In the genomic region with DNA sequence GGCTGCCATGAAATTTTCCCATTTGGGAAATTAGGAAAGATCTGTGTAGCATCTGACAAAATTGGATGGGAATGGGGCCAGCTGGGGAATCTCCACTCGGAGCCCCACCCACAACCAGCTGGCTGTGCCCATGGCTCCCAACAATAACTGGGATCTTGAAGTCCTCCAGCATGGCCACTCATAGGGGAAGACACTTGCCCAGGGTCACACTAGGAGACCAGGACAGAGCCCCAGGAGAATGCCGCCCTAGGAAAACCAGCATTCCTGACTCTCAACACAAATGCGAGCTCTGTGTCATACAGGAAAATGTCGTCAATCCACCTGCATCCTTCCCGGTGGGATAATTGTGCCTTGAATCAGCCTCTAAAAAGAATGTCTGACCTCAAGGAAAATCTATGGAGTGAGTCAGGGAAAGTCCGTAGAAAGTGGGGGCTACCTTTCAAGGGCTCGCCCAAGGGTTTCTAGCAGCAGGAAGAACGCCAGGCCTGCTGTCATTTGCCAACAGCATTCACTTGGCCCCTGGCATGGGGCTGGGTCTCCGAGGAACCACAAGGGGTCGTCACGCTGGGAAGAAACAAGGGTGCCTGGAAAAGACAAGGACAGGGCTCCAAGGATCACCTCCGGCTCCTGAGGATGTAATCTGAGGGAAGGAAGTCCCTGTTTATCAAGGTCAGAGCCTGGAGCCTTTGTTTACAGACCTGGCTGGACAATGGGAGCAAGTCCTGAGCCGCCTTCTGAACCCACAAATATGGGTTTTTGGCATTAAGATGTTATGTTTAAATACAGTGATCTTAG, we compare ENCODE assay signal across 10 cellular contexts. TPM values are rescaled to one million over a fixed set of nuclear protein-coding genes. Genes with fewer than 3 reads are reported as not detected.
DNase-seq lines count a peak whose midpoint lies in the region; ATAC-seq and TF ChIP-seq lines count a peak whose summit lies in the region.
"Had no signal": no experiment of that assay in that cellular context is flagged by ENCODE, and none has a peak within 500 bp of the region (broad histone marks: within the 10 kb centered on the region; RNA-seq: fewer than 3 reads in every experiment).

No MANE protein-coding gene starts in this region.

- intact Hi-C loops in PC-9 (cut with micrococcal nuclease; ENCODE audit: unreplicated experiment) = loop anchor here (1.0 to 2.0 kb wide), 3 partner anchors 26 to 104 kb away; no protein-coding TSS in a partner anchor

- peak overlapping the region; percentile 72 for H3K4me2 ChIP-seq in PC-9

- POLR2A ChIA-PET in PC-9 (lab: Charles Lee; ENCODE audit: unreplicated experiment) = interaction anchor here (0.7 to 0.8 kb wide), 3 partner anchors 11 to 862 kb away, joined by 3 to 7 read pairs (median 3); no protein-coding TSS in a partner anchor

- TF ChIP-seq CTCF in PC-9 (conservative IDR thresholded peaks at IDR 0.05) (0 out of 2 replicates have a peak, but pooled peaks have one; percentile 15), epithelial cell of proximal tubule (conservative IDR thresholded peaks at IDR 0.05; ENCODE audit: low read depth, low read length) (peak; percentile 12), mesothelial cell of epicardium (IDR thresholded peaks at IDR 0.05; ENCODE audit: unreplicated experiment) (no peak)

- peak overlapping the region; percentile 92 for H3K27ac Mint-ChIP-seq in mesothelial cell of epicardium
- no peak overlapping the region for H3K27ac Mint-ChIP-seq in activated naive CD8-positive, alpha-beta T cell treated with anti-CD3 and anti-CD28 coated beads for 36 hours
- H3K27ac Mint-ChIP-seq in activated naive CD4-positive, alpha-beta T cell treated with anti-CD3 and anti-CD28 coated beads, Interleukin-2, amount 50 U/mL, for 72 hours = no peak overlapping the region

- TSS peak; percentile 84 for BruUV-seq in PC-9 (replicated peaks; lab: Mats Ljungman, UMichigan)

- CTCF ChIA-PET in PC-9 (lab: Charles Lee) = interaction anchor here (0.7 to 1.0 kb wide), 2 partner anchors 126 to 189 kb away, joined by 3 read pairs; no protein-coding TSS in a partner anchor

- H3K9me3 ChIP-seq in PC-9 (ENCODE audit: insufficient read depth, low read depth) = no peaks in the 10 kb centered on the region

- no peaks in the 10 kb centered on the region for H3K27me3 Mint-ChIP-seq in mesothelial cell of epicardium (ENCODE audit: low read depth)
- H3K27me3 Mint-ChIP-seq in activated naive CD8-positive, alpha-beta T cell treated with anti-CD3 and anti-CD28 coated beads for 36 hours = peaks cover 5% of the 10 kb centered on the region

- peaks cover 68% of the 10 kb centered on the region for H3K4me1 ChIP-seq in PC-9 (replicated peaks; ENCODE audit: insufficient read depth)

- DNase-seq in AG08395 (ENCODE audit: low spot score) (peak; percentile 45), PC-9 (peak; percentile 68 to 97), epithelial cell of proximal tubule (ENCODE audit: low read depth) (peak; percentile 76), mesothelial cell of epicardium (ENCODE audit: low spot score in 2 of 2, unreplicated experiment in 2 of 2) (no peak), NCI-H2227 treated with DMSO at 0.1 percent for 48 hours (lab: John Stamatoyannopoulos, UW) (no peak)
- DNase-seq in activated naive CD8-positive, alpha-beta T cell treated with anti-CD3 and anti-CD28 coated beads for 36 hours = no peak
- DNase-seq in activated naive CD4-positive, alpha-beta T cell treated with anti-CD3 and anti-CD28 coated beads, Interleukin-2, amount 50 U/mL, for 72 hours (ENCODE audit: low spot score in 2 of 2) = no peak
- DNase-seq in stimulated activated CD4-positive, alpha-beta T cell treated with anti-CD3 and anti-CD28 coated beads, Interleukin-4, amount 100 ng/mL, for 4 hours = no peak
- DNase-seq: OCI-M1 had no signal

- peaks cover 16% of the 10 kb centered on the region for H3K9me3 Mint-ChIP-seq in mesothelial cell of epicardium
- no peaks in the 10 kb centered on the region for H3K9me3 Mint-ChIP-seq in activated naive CD8-positive, alpha-beta T cell treated with anti-CD3 and anti-CD28 coated beads for 36 hours
- H3K9me3 Mint-ChIP-seq in activated naive CD4-positive, alpha-beta T cell treated with anti-CD3 and anti-CD28 coated beads, Interleukin-2, amount 50 U/mL, for 72 hours = peaks cover 11 to 12% of the 10 kb centered on the region in 2 donors

- H4K20me1 ChIP-seq in PC-9 (ENCODE audit: insufficient read depth) = no peaks in the 10 kb centered on the region

- no peaks in the 10 kb centered on the region; the same call in 1 of the 2 replicates for H3K36me3 ChIP-seq in PC-9 (ENCODE audit: low read depth)

- H3K9me2 ChIP-seq in PC-9 (ENCODE audit: insufficient read depth) = no peaks in the 10 kb centered on the region

- H3F3A ChIP-seq in PC-9 (ENCODE audit: insufficient read depth, low read depth) = peaks cover 63% of the 10 kb centered on the region

- peaks cover 3% of the 10 kb centered on the region for H3K36me3 Mint-ChIP-seq in mesothelial cell of epicardium
- H3K36me3 Mint-ChIP-seq in activated naive CD8-positive, alpha-beta T cell treated with anti-CD3 and anti-CD28 coated beads for 36 hours = no peaks in the 10 kb centered on the region
- H3K36me3 Mint-ChIP-seq in activated naive CD4-positive, alpha-beta T cell treated with anti-CD3 and anti-CD28 coated beads, Interleukin-2, amount 50 U/mL, for 72 hours = no peaks in the 10 kb centered on the region

- H2AFZ ChIP-seq in PC-9 = no peak overlapping the region

- ATAC-seq in activated naive CD4-positive, alpha-beta T cell treated with anti-CD3 and anti-CD28 coated beads, Interleukin-2, amount 50 U/mL, for 72 hours = no peak

- H3K27ac ChIP-seq in PC-9 = peak overlapping the region; percentile 96
- H3K27ac ChIP-seq: C4-2B had no signal

- H3K79me2 ChIP-seq in PC-9 (ENCODE audit: low read depth) = peaks cover 16% of the 10 kb centered on the region; the same call in 1 of the 2 replicates

- no peaks in the 10 kb centered on the region for H3K27me3 ChIP-seq in PC-9 (ENCODE audit: insufficient read depth, low read depth)

- peak overlapping the region; percentile 23; the same call in 1 of the 2 replicates for H3K4me3 ChIP-seq in PC-9
- no peak overlapping the region for H3K4me3 ChIP-seq in epithelial cell of proximal tubule (ENCODE audit: low read depth, low read length)

- H3K4me3 Mint-ChIP-seq in mesothelial cell of epicardium = no peak overlapping the region
- no peak overlapping the region for H3K4me3 Mint-ChIP-seq in activated naive CD8-positive, alpha-beta T cell treated with anti-CD3 and anti-CD28 coated beads for 36 hours

- H3K4me1 Mint-ChIP-seq in mesothelial cell of epicardium = peaks cover 25% of the 10 kb centered on the region
- no peaks in the 10 kb centered on the region for H3K4me1 Mint-ChIP-seq in activated naive CD8-positive, alpha-beta T cell treated with anti-CD3 and anti-CD28 coated beads for 36 hours

RNA-seq across cellular contexts. Expression of a gene that starts 15.9 kb away (rescaled TPM):
- total RNA-seq in PC-9 (2021) (2.4 and 3.6 TPM in 2 replicates), epithelial cell of proximal tubule (0.63 and 1.2 TPM in 2 replicates), mesothelial cell of epicardium (0.09 to 0.27 TPM (median 0.16 TPM) in 3 replicates)
- not detected for total RNA-seq in activated naive CD8-positive, alpha-beta T cell treated with anti-CD3 and anti-CD28 coated beads for 36 hours
- total RNA-seq in activated naive CD4-positive, alpha-beta T cell treated with anti-CD3 and anti-CD28 coated beads, Interleukin-2, amount 50 U/mL, for 72 hours = not detected

RNA-seq across cellular contexts. Expression of a gene that starts 44.7 kb away (rescaled TPM):
- total RNA-seq in PC-9 (2021) = 0.37 and 0.48 TPM in 2 replicates
- 2.3 and 7.0 TPM in 2 replicates for total RNA-seq in epithelial cell of proximal tubule
- total RNA-seq in mesothelial cell of epicardium = 0.82 to 1.1 TPM (median 1.0 TPM) in 3 replicates
- total RNA-seq in activated naive CD8-positive, alpha-beta T cell treated with anti-CD3 and anti-CD28 coated beads for 36 hours = not detected
- total RNA-seq in activated naive CD4-positive, alpha-beta T cell treated with anti-CD3 and anti-CD28 coated beads, Interleukin-2, amount 50 U/mL, for 72 hours = not detected

Comparison
In these comparisons a context has a peak if more than half of its experiments do, and no peak if none do; other contexts are left out.
1. DNase-seq: peak in AG08395 (single experiment), PC-9 (2 of 2) and epithelial cell of proximal tubule (single experiment); none in mesothelial cell of epicardium (0 of 2), activated naive CD8-positive, alpha-beta T cell treated with anti-CD3 and anti-CD28 coated beads for 36 hours (single experiment), NCI-H2227 treated with DMSO at 0.1 percent for 48 hours (single experiment), activated naive CD4-positive, alpha-beta T cell treated with anti-CD3 and anti-CD28 coated beads, Interleukin-2, amount 50 U/mL, for 72 hours (0 of 2) and stimulated activated CD4-positive, alpha-beta T cell treated with anti-CD3 and anti-CD28 coated beads, Interleukin-4, amount 100 ng/mL, for 4 hours (0 of 2).